ENCODE assay signal across 13 cellular contexts in genomic region chr2:102277202-102277700, GRCh38. TPM values are rescaled to one million over a fixed set of nuclear protein-coding genes. Genes with fewer than 3 reads are reported as not detected.
A peak's percentile ranks its signal among the peaks of the same experiment; 100 is the strongest.
DNase-seq lines count a peak whose midpoint lies in the region; ATAC-seq lines count a peak whose summit lies in the region.
"Had no signal": no experiment of that assay in that cellular context is flagged by ENCODE, and none has a peak within 500 bp of the region (broad histone marks: within the 10 kb centered on the region; RNA-seq: fewer than 3 reads in every experiment).

No MANE protein-coding gene starts in this region.

- CTCF ChIA-PET in activated CD8-positive, alpha-beta memory T cell treated with anti-CD3 and anti-CD28 coated beads, Interleukin-2, amount 10 ng/mL, durations not matched to agents 7 days and 5 days (lab: Charles Lee), result interaction anchor here (0.8 to 3.7 kb wide), 11 partner anchors 14 to 79 kb away, joined by 3 to 16 read pairs (median 4); partner anchors contain the start of gene IL18R1

- H3K4me3 Mint-ChIP-seq in activated CD8-positive, alpha-beta memory T cell treated with anti-CD3 and anti-CD28 coated beads, Interleukin-2, amount 10 ng/mL, durations not matched to agents 7 days and 5 days, result no peak overlapping the region
- H3K4me3 Mint-ChIP-seq in central memory CD8-positive, alpha-beta T cell, result no peak overlapping the region

- H3K27ac Mint-ChIP-seq in activated CD8-positive, alpha-beta memory T cell treated with anti-CD3 and anti-CD28 coated beads, Interleukin-2, amount 10 ng/mL, durations not matched to agents 7 days and 5 days, result peak overlapping the region; percentile 63
- no peak overlapping the region for H3K27ac Mint-ChIP-seq in central memory CD8-positive, alpha-beta T cell (ENCODE audit: low read depth)

- H3K27me3 Mint-ChIP-seq in activated CD8-positive, alpha-beta memory T cell treated with anti-CD3 and anti-CD28 coated beads, Interleukin-2, amount 10 ng/mL, durations not matched to agents 7 days and 5 days, result no peaks in the 10 kb centered on the region
- no peaks in the 10 kb centered on the region for H3K27me3 Mint-ChIP-seq in central memory CD8-positive, alpha-beta T cell

- no peak for DNase-seq in activated CD8-positive, alpha-beta memory T cell treated with anti-CD3 and anti-CD28 coated beads, Interleukin-2, amount 10 ng/mL, durations not matched to agents 7 days and 5 days
- DNase-seq in activated CD8-positive, alpha-beta memory T cell treated with anti-CD3 and anti-CD28 coated beads, Interleukin-2, amount 50 U/mL, for 4 hours, result no peak
- DNase-seq in NCI-H526 (lab: John Stamatoyannopoulos, UW), result peak; percentile 57 to 75
- DNase-seq in central memory CD8-positive, alpha-beta T cell (ENCODE audit: low spot score in 2 of 2), result no peak
- DNase-seq in pons (ENCODE audit: low spot score), result peak; percentile 52
- DNase-seq: C1 segment of cervical spinal cord, DMS79, NCI-H187, NCI-H226, NCI-H524 had no signal

- H3K36me3 Mint-ChIP-seq in activated CD8-positive, alpha-beta memory T cell treated with anti-CD3 and anti-CD28 coated beads, Interleukin-2, amount 10 ng/mL, durations not matched to agents 7 days and 5 days, result peaks cover 22% of the 10 kb centered on the region
- no peaks in the 10 kb centered on the region for H3K36me3 Mint-ChIP-seq in central memory CD8-positive, alpha-beta T cell (ENCODE audit: insufficient read depth)

- H3K9me3 Mint-ChIP-seq in activated CD8-positive, alpha-beta memory T cell treated with anti-CD3 and anti-CD28 coated beads, Interleukin-2, amount 10 ng/mL, durations not matched to agents 7 days and 5 days (ENCODE audit: low read depth), result peaks cover 6% of the 10 kb centered on the region
- no peaks in the 10 kb centered on the region for H3K9me3 Mint-ChIP-seq in central memory CD8-positive, alpha-beta T cell

- ATAC-seq in activated CD8-positive, alpha-beta memory T cell treated with anti-CD3 and anti-CD28 coated beads, Interleukin-2, amount 10 ng/mL, durations not matched to agents 7 days and 5 days, result peak; percentile 21
- ATAC-seq in central memory CD8-positive, alpha-beta T cell (replicated peaks; ENCODE audit: extremely low read depth, poor library complexity, severe bottlenecking), result peak; percentile 10
- ATAC-seq in HG03280 (IDR thresholded peaks at IDR 0.05; ENCODE audit: unreplicated experiment) (no peak), GM21390 (IDR thresholded peaks at IDR 0.05; ENCODE audit: unreplicated experiment) (no peak)
- ATAC-seq: K562 had no signal

- H3K4me1 Mint-ChIP-seq in activated CD8-positive, alpha-beta memory T cell treated with anti-CD3 and anti-CD28 coated beads, Interleukin-2, amount 10 ng/mL, durations not matched to agents 7 days and 5 days, result peaks cover 49% of the 10 kb centered on the region
- H3K4me1 Mint-ChIP-seq in central memory CD8-positive, alpha-beta T cell, result peaks cover 20% of the 10 kb centered on the region

RNA-seq across cellular contexts. Expression of gene IL1RL1, which starts 34.1 kb away (rescaled TPM):
- total RNA-seq in activated CD8-positive, alpha-beta memory T cell treated with anti-CD3 and anti-CD28 coated beads, Interleukin-2, amount 10 ng/mL, durations not matched to agents 7 days and 5 days, result under 1 TPM; 0.09 to 0.41 TPM

Comparison
In these comparisons a context has a peak if more than half of its experiments do, and no peak if none do; other contexts are left out.
1. ATAC-seq: peak in activated CD8-positive, alpha-beta memory T cell treated with anti-CD3 and anti-CD28 coated beads, Interleukin-2, amount 10 ng/mL, durations not matched to agents 7 days and 5 days (single experiment) and central memory CD8-positive, alpha-beta T cell (single experiment); none in HG03280 (single experiment) and GM21390 (single experiment).
2. DNase-seq: peak in NCI-H526 (2 of 2) and pons (single experiment); none in activated CD8-positive, alpha-beta memory T cell treated with anti-CD3 and anti-CD28 coated beads, Interleukin-2, amount 10 ng/mL, durations not matched to agents 7 days and 5 days (single experiment), activated CD8-positive, alpha-beta memory T cell treated with anti-CD3 and anti-CD28 coated beads, Interleukin-2, amount 50 U/mL, for 4 hours (single experiment) and central memory CD8-positive, alpha-beta T cell (0 of 2).